ENCODE assay signal across 12 cellular contexts in genomic region chrX:115018040-115018647, GRCh38. TPM values are rescaled to one million over a fixed set of nuclear protein-coding genes. Genes with fewer than 3 reads are reported as not detected.
DNase-seq lines count a peak whose midpoint lies in the region; ATAC-seq, FAIRE-seq and TF ChIP-seq lines count a peak whose summit lies in the region.
"Had no signal": no experiment of that assay in that cellular context is flagged by ENCODE, and none has a peak within 500 bp of the region (broad histone marks: within the 10 kb centered on the region; RNA-seq: fewer than 3 reads in every experiment).

No MANE protein-coding gene starts in this region.

- 64% methylated on average over 6 of the region's 6 CpGs for WGBS in liver
- 4% methylated on average over 6 of the region's 6 CpGs for WGBS in HepG2 (ENCODE audit: low lambda C conversion rate)
- WGBS in esophagus muscularis mucosa: 47% methylated on average over 6 of the region's 6 CpGs

- ATAC-seq in HepG2: no peak
- ATAC-seq in Panc1: no peak
- ATAC-seq in upper lobe of right lung: no peak
- ATAC-seq in stimulated activated naive CD8-positive, alpha-beta T cell treated with anti-CD3 and anti-CD28 coated beads, Interleukin-15, amount 100 ng/mL, for 72 hours: no peak
- ATAC-seq: heart right ventricle had no signal

- no peak overlapping the region for H3K27ac Mint-ChIP-seq in stimulated activated naive CD8-positive, alpha-beta T cell treated with anti-CD3 and anti-CD28 coated beads, Interleukin-15, amount 100 ng/mL, for 72 hours
- H3K27ac Mint-ChIP-seq: CD4-positive, CD25-positive, alpha-beta regulatory T cell had no signal

- no peak for TF ChIP-seq POLR2A in HepG2 (IDR thresholded peaks at IDR 0.05; ENCODE audit: insufficient read depth in 1 of 2, low read depth in 2 of 2, low read length in 2 of 2)
- no peak for TF ChIP-seq POLR2A in esophagus muscularis mucosa (IDR thresholded peaks at IDR 0.05; ENCODE audit: low read depth)

- no peak for DNase-seq in HepG2 (ENCODE audit: low spot score)
- DNase-seq in Panc1 (ENCODE audit: low read depth, low spot score): no peak
- no peak for DNase-seq in esophagus muscularis mucosa (ENCODE audit: extremely low spot score)
- no peak for DNase-seq in upper lobe of right lung
- no peak for DNase-seq in H7
- DNase-seq in AG20443 (ENCODE audit: low spot score): no peak
- no peak for DNase-seq in stimulated activated naive CD8-positive, alpha-beta T cell treated with anti-CD3 and anti-CD28 coated beads, Interleukin-15, amount 100 ng/mL, for 72 hours
- DNase-seq: activated T-cell treated with anti-CD3 and anti-CD28 coated beads, Interleukin-2, amount 50 U/mL, for 48 hours; central memory CD4-positive, alpha-beta T cell; heart right ventricle had no signal

- TF ChIP-seq RAD21 in liver (IDR thresholded peaks at IDR 0.05) (no peak), HepG2 (CRISPR knock-in tag; IDR thresholded peaks at IDR 0.05) (no peak)

- H2AFZ ChIP-seq in HepG2 (ENCODE audit: low read length): no peak overlapping the region

- POLR2A ChIA-PET in HepG2 (lab: Yijun Ruan, JAX): no interaction called here
- POLR2A ChIA-PET in Panc1 (lab: Charles Lee): no interaction called here

- H3K27me3 Mint-ChIP-seq in stimulated activated naive CD8-positive, alpha-beta T cell treated with anti-CD3 and anti-CD28 coated beads, Interleukin-15, amount 100 ng/mL, for 72 hours: no peaks in the 10 kb centered on the region
- H3K27me3 Mint-ChIP-seq: CD4-positive, CD25-positive, alpha-beta regulatory T cell had no signal

- no peaks in the 10 kb centered on the region for H3K4me1 Mint-ChIP-seq in stimulated activated naive CD8-positive, alpha-beta T cell treated with anti-CD3 and anti-CD28 coated beads, Interleukin-15, amount 100 ng/mL, for 72 hours
- H3K4me1 Mint-ChIP-seq: CD4-positive, CD25-positive, alpha-beta regulatory T cell had no signal

- no peaks in the 10 kb centered on the region for H3K4me1 ChIP-seq in liver (ENCODE audit: control insufficient read depth in 4 of 4, insufficient read depth in 4 of 4, low read length in 3 of 4)
- no peaks in the 10 kb centered on the region for H3K4me1 ChIP-seq in HepG2 (ENCODE audit: insufficient read depth, low read length)
- no peaks in the 10 kb centered on the region for H3K4me1 ChIP-seq in Panc1 (ENCODE audit: control insufficient read depth, insufficient read depth, low read length)
- H3K4me1 ChIP-seq in esophagus muscularis mucosa: no peaks in the 10 kb centered on the region
- no peaks in the 10 kb centered on the region for H3K4me1 ChIP-seq in upper lobe of right lung

- H3K36me3 ChIP-seq in liver (ENCODE audit: control insufficient read depth in 4 of 4, insufficient read depth in 3 of 4, low read depth in 1 of 4, low read length in 3 of 4): no peaks in the 10 kb centered on the region
- H3K36me3 ChIP-seq in HepG2 (replicated peaks in 1 of 2; ENCODE audit: control insufficient read depth in 1 of 2, insufficient read depth in 2 of 2, low read length in 2 of 2): no peaks in the 10 kb centered on the region
- no peaks in the 10 kb centered on the region for H3K36me3 ChIP-seq in Panc1 (ENCODE audit: control insufficient read depth, insufficient read depth, low read length)
- H3K36me3 ChIP-seq in esophagus muscularis mucosa: no peaks in the 10 kb centered on the region
- no peaks in the 10 kb centered on the region for H3K36me3 ChIP-seq in upper lobe of right lung
- H3K36me3 ChIP-seq in H7 (replicated peaks; ENCODE audit: control insufficient read depth, insufficient read depth, low read length): no peaks in the 10 kb centered on the region
- H3K36me3 ChIP-seq: heart right ventricle had no signal

- H3K79me2 ChIP-seq in HepG2 (ENCODE audit: insufficient read depth, low read length): no peaks in the 10 kb centered on the region

- no TSS peak for BruUV-seq in HepG2 (replicated peaks; lab: Mats Ljungman, UMichigan)
- no TSS peak for BruUV-seq in Panc1 (replicated peaks; lab: Mats Ljungman, UMichigan)

- CTCF ChIA-PET in HepG2 (lab: Yijun Ruan, JAX; ENCODE audit: low intra/inter-chr PET ratio, low total read pairs): no interaction called here
- CTCF ChIA-PET in Panc1 (lab: Charles Lee): no interaction called here

- H3K27ac ChIP-seq in liver (ENCODE audit: low read depth in 1 of 2, low read length in 2 of 2): no peak overlapping the region
- H3K27ac ChIP-seq in HepG2 (ENCODE audit: extremely low read length, insufficient read depth, low read length): no peak overlapping the region
- no peak overlapping the region for H3K27ac ChIP-seq in Panc1 (ENCODE audit: low read length)
- H3K27ac ChIP-seq in esophagus muscularis mucosa (replicated peaks in 1 of 4): no peak overlapping the region
- no peak overlapping the region for H3K27ac ChIP-seq in upper lobe of right lung
- H3K27ac ChIP-seq: heart right ventricle had no signal

- FAIRE-seq in HepG2 (lab: Jason Lieb, UNC): no peak

- H3K9me3 ChIP-seq in liver (ENCODE audit: control insufficient read depth in 4 of 4, low read length in 3 of 4) (no peaks in the 10 kb centered on the region), HepG2 (ENCODE audit: low read length) (no peaks in the 10 kb centered on the region), Panc1 (ENCODE audit: control insufficient read depth, insufficient read depth, low read depth, low read length) (no peaks in the 10 kb centered on the region), esophagus muscularis mucosa (no peaks in the 10 kb centered on the region), upper lobe of right lung (no peaks in the 10 kb centered on the region)
- H3K9me3 ChIP-seq: heart right ventricle had no signal

- in situ Hi-C loops in HepG2 (cut with HindIII; ENCODE audit: extremely low pct_ligation_motif_present, low pct_unique_long_range_greater_than_20kb): no loop called here
- in situ Hi-C loops in Panc1 (cut with HindIII; ENCODE audit: low pct_unique_long_range_greater_than_20kb, low sequenced_read_pairs): no loop called here

- peak; percentile 6 for TF ChIP-seq CTCF in liver (IDR thresholded peaks at IDR 0.05; ENCODE audit: low read depth, low read length, missing input control)
- TF ChIP-seq CTCF in HepG2 (CRISPR knock-in tag; IDR thresholded peaks at IDR 0.05): no peak
- peak; percentile 37; the same call in 1 of the 2 replicates for TF ChIP-seq CTCF in Panc1 (IDR thresholded peaks at IDR 0.05)
- TF ChIP-seq CTCF in esophagus muscularis mucosa (IDR thresholded peaks at IDR 0.05): peak in 2 of 3 experiments; percentile 11 to 32
- peak; percentile 24 for TF ChIP-seq CTCF in upper lobe of right lung (IDR thresholded peaks at IDR 0.05)

- TF ChIP-seq EP300 in HepG2 (IDR thresholded peaks at IDR 0.05; ENCODE audit: low read depth in 2 of 2, low read length in 2 of 2): no peak
- no peak for TF ChIP-seq EP300 in HepG2 (CRISPR knock-in tag; IDR thresholded peaks at IDR 0.05; ENCODE audit: borderline replicate concordance)
- TF ChIP-seq EP300 in esophagus muscularis mucosa (IDR thresholded peaks at IDR 0.05): no peak

- H3K4me3 Mint-ChIP-seq in stimulated activated naive CD8-positive, alpha-beta T cell treated with anti-CD3 and anti-CD28 coated beads, Interleukin-15, amount 100 ng/mL, for 72 hours: no peak overlapping the region
- H3K4me3 Mint-ChIP-seq: CD4-positive, CD25-positive, alpha-beta regulatory T cell had no signal

- no peaks in the 10 kb centered on the region for H4K20me1 ChIP-seq in HepG2 (ENCODE audit: insufficient read depth, low read length)

- H3K9me3 Mint-ChIP-seq in stimulated activated naive CD8-positive, alpha-beta T cell treated with anti-CD3 and anti-CD28 coated beads, Interleukin-15, amount 100 ng/mL, for 72 hours: no peaks in the 10 kb centered on the region

- no peak overlapping the region for H3K4me2 ChIP-seq in HepG2 (ENCODE audit: low read depth, low read length)

- no peaks in the 10 kb centered on the region for H3K27me3 ChIP-seq in liver (ENCODE audit: control insufficient read depth in 4 of 4, insufficient read depth in 4 of 4, low read length in 3 of 4)
- H3K27me3 ChIP-seq in HepG2 (ENCODE audit: control insufficient read depth in 1 of 2, insufficient read depth in 2 of 2, low read length in 2 of 2): no peaks in the 10 kb centered on the region
- H3K27me3 ChIP-seq in Panc1 (ENCODE audit: control insufficient read depth, insufficient read depth, low read length): no peaks in the 10 kb centered on the region
- peaks cover 0 to 4% (median 0%) of the 10 kb centered on the region in 4 donors for H3K27me3 ChIP-seq in esophagus muscularis mucosa
- H3K27me3 ChIP-seq in upper lobe of right lung: no peaks in the 10 kb centered on the region
- H3K27me3 ChIP-seq in H7 (ENCODE audit: control insufficient read depth, insufficient read depth, low read length): no peaks in the 10 kb centered on the region

- H3K9ac ChIP-seq in liver (ENCODE audit: low read depth in 1 of 2, low read length in 2 of 2): no peak overlapping the region
- H3K9ac ChIP-seq in HepG2 (ENCODE audit: insufficient read depth, low read depth, low read length): no peak overlapping the region

- intact Hi-C loops in HepG2 (cut with micrococcal nuclease; ENCODE audit: unreplicated experiment): loop anchor here (5.0 kb wide), 1 partner anchor 474 kb away; no protein-coding TSS in a partner anchor
- intact Hi-C loops in Panc1 (cut with micrococcal nuclease; ENCODE audit: unreplicated experiment): no loop called here
- intact Hi-C loops in esophagus muscularis mucosa (cut with DNase I): no loop called here
- intact Hi-C loops in upper lobe of right lung (cut with DNase I): no loop called here

- H3K4me3 ChIP-seq in liver (ENCODE audit: low read depth in 1 of 3, low read length in 3 of 3): no peak overlapping the region
- no peak overlapping the region for H3K4me3 ChIP-seq in HepG2 (replicated peaks in 1 of 3; ENCODE audit: insufficient read depth in 1 of 3, low read depth in 2 of 3, low read length in 3 of 3)
- no peak overlapping the region for H3K4me3 ChIP-seq in Panc1 (ENCODE audit: low read depth in 2 of 2, low read length in 2 of 2)
- H3K4me3 ChIP-seq in esophagus muscularis mucosa: no peak overlapping the region
- H3K4me3 ChIP-seq in upper lobe of right lung: no peak overlapping the region
- H3K4me3 ChIP-seq in H7 (ENCODE audit: insufficient read depth, low read depth, low read length): no peak overlapping the region
- H3K4me3 ChIP-seq: heart right ventricle had no signal

RNA-seq across cellular contexts. Expression of gene IL13RA2, which starts 0.7 kb away (rescaled TPM):
- total RNA-seq in liver (1 to 10 TPM; 3.4 to 5.4 TPM), HepG2 (2016; rRNA removed; fragmentation: Illumina TruSeq; extraction: Trizol) (not detected in 2 replicates), Panc1 (2021; ENCODE audit: unreplicated experiment) (not detected), esophagus muscularis mucosa (under 1 TPM in 3 of 4 donors, not detected in 1; 0.33 to 0.52 (median 0.39) TPM), upper lobe of right lung (not detected)
- polyA plus RNA-seq in liver (1 to 10 TPM; 1.9 to 2.2 TPM), HepG2 (2011; rRNA removed) (not detected in 2 replicates)
- total RNA-seq in HepG2 (2016; cell fraction: cytosol; rRNA removed; fragmentation: Illumina TruSeq; extraction: Trizol; ENCODE audit: low read depth): not detected in 2 replicates
- total RNA-seq in HepG2 (2016; cell fraction: insoluble cytoplasmic fraction; rRNA removed; fragmentation: Illumina TruSeq; extraction: Trizol): not detected in 2 replicates
- not detected in 2 replicates for total RNA-seq in HepG2 (2016; cell fraction: membrane; rRNA removed; fragmentation: Illumina TruSeq; extraction: Trizol)
- total RNA-seq in HepG2 (2016; cell fraction: nucleus; rRNA removed; fragmentation: Illumina TruSeq; extraction: Trizol): not detected in 2 replicates
- not detected in 2 replicates for polyA plus RNA-seq in HepG2 (2011; cell fraction: cytosol; rRNA removed)
- not detected in 2 replicates for polyA plus RNA-seq in HepG2 (2011; cell fraction: nucleus; rRNA removed)
- polyA plus RNA-seq in HepG2 (2012): not detected in 2 replicates
- not detected in 2 replicates for polyA plus RNA-seq in HepG2 (2016; cell fraction: cytosol; fragmentation: Illumina TruSeq; extraction: Trizol; ENCODE audit: low read depth)
- polyA plus RNA-seq in HepG2 (2016; cell fraction: insoluble cytoplasmic fraction; fragmentation: Illumina TruSeq; extraction: Trizol; ENCODE audit: low read depth): not detected in 2 replicates
- not detected in 2 replicates for polyA plus RNA-seq in HepG2 (2016; cell fraction: membrane; fragmentation: Illumina TruSeq; extraction: Trizol; ENCODE audit: low read depth)
- not detected in 2 replicates for polyA plus RNA-seq in HepG2 (2016; cell fraction: nucleus; fragmentation: Illumina TruSeq; extraction: Trizol; ENCODE audit: insufficient read depth, low read depth)
- not detected in 2 replicates for polyA minus RNA-seq in HepG2 (2011; rRNA and poly(A)+ RNA removed; ENCODE audit: low replicate concordance)
- not detected in 2 replicates for polyA minus RNA-seq in HepG2 (2011; cell fraction: cytosol; rRNA and poly(A)+ RNA removed)
- polyA minus RNA-seq in HepG2 (2011; cell fraction: nucleus; rRNA and poly(A)+ RNA removed): not detected in 2 replicates
- not detected for polyA plus RNA-seq in Panc1 (2012; ENCODE audit: insufficient read length)
- total RNA-seq in H7 (2014; rRNA removed; shearing (Covaris generic)): not detected in 2 replicates
- total RNA-seq: CD4-positive, CD25-positive, alpha-beta regulatory T cell had no signal
- polyA plus RNA-seq: CD4-positive, CD25-positive, alpha-beta regulatory T cell had no signal
